ENCODE assay signal across 2 cellular contexts in genomic region chr1:41367102-41367537, GRCh38.
A peak's percentile ranks its signal among the peaks of the same experiment; 100 is the strongest.
TF ChIP-seq lines count a peak whose summit lies in the region.

No MANE protein-coding gene starts in this region.

TF ChIP-seq in GM23338, 12 proteins besides CTCF, POLR2A, EP300 and RAD21 (continued from another document):
- TF ChIP-seq STAT1 (IDR thresholded peaks at IDR 0.05; ENCODE audit: unreplicated experiment) = no peak
- no peak for TF ChIP-seq NANOG (IDR thresholded peaks at IDR 0.05; ENCODE audit: borderline replicate concordance)
- no peak for TF ChIP-seq ZNF331 (CRISPR knock-in tag; IDR thresholded peaks at IDR 0.05; ENCODE audit: low read depth)

TF ChIP-seq in GM12878, 131 proteins besides CTCF, POLR2A, EP300 and RAD21 (continued from another document):
- TF ChIP-seq ZBTB4 (CRISPR knock-in tag; IDR thresholded peaks at IDR 0.05) (no peak), BCLAF1 (IDR thresholded peaks at IDR 0.05) (no peak), SP1 (IDR thresholded peaks at IDR 0.05; ENCODE audit: low read depth, low read length) (no peak), MTA2 (IDR thresholded peaks at IDR 0.05; ENCODE audit: low read depth) (0 out of 2 replicates have a peak, but pooled peaks have one; percentile 6), PKNOX1 (IDR thresholded peaks at IDR 0.05) (peak; percentile 78), RAD51 (IDR thresholded peaks at IDR 0.05) (no peak), ZBTB33 (IDR thresholded peaks at IDR 0.05) (no peak), EZH2 (IDR thresholded peaks at IDR 0.05; ENCODE audit: borderline replicate concordance, control insufficient read depth, low read depth, low read length) (no peak), SPI1 (IDR thresholded peaks at IDR 0.05; ENCODE audit: borderline replicate concordance, insufficient read depth, low read depth, low read length) (no peak), PAX5 (IDR thresholded peaks at IDR 0.05; ENCODE audit: borderline replicate concordance, low read depth, low read length) (no peak), STAT1 (conservative IDR thresholded peaks at IDR 0.05) (no peak), MXI1 (IDR thresholded peaks at IDR 0.05; ENCODE audit: low read depth, low read length) (no peak), TCF3 (IDR thresholded peaks at IDR 0.05; ENCODE audit: borderline replicate concordance, insufficient read depth, low read depth, low read length) (no peak), RELA (IDR thresholded peaks at IDR 0.05; ENCODE audit: borderline replicate concordance, partially characterized antibody) (no peak), RB1 (IDR thresholded peaks at IDR 0.05; ENCODE audit: borderline replicate concordance) (no peak), MLLT1 (IDR thresholded peaks at IDR 0.05) (no peak)
